In genomic region chr1:228279722-228280105, GRCh38 we compare ENCODE assay signal across 20 cellular contexts.
DNase-seq lines count a peak whose midpoint lies in the region; ATAC-seq and TF ChIP-seq lines count a peak whose summit lies in the region.
"Had no signal": no experiment of that assay in that cellular context is flagged by ENCODE, and none has a peak within 500 bp of the region (broad histone marks: within the 10 kb centered on the region; RNA-seq: fewer than 3 reads in every experiment).

No MANE protein-coding gene starts in this region.

- no peak overlapping the region for H3K9ac ChIP-seq in smooth muscle cell (ENCODE audit: low read depth)
- H3K9ac ChIP-seq: GM23248 had no signal

- intact Hi-C loops in Panc1 (cut with micrococcal nuclease; ENCODE audit: unreplicated experiment) (no loop called here), spleen (cut with DNase I; ENCODE audit: low total_unique reads) (loop anchor here (10.0 kb wide), 1 partner anchor 155 kb away; no protein-coding TSS in a partner anchor)

- TF ChIP-seq POLR2A in spleen (IDR thresholded peaks at IDR 0.05) = no peak

- DNase-seq in activated CD8-positive, alpha-beta memory T cell treated with anti-CD3 and anti-CD28 coated beads, Interleukin-2, amount 50 U/mL, for 48 hours = peak; percentile 48
- no peak for DNase-seq in activated CD8-positive, alpha-beta memory T cell treated with anti-CD3 and anti-CD28 coated beads, Interleukin-2, amount 50 U/mL, for 4 hours
- DNase-seq in Panc1 (ENCODE audit: low read depth, low spot score) (no peak), left lobe of liver (ENCODE audit: low spot score) (peak; percentile 35), spleen (peak; percentile 72), smooth muscle cell (lab: John Stamatoyannopoulos, UW; ENCODE audit: unreplicated experiment) (no peak)
- DNase-seq: Calu3; CD4-positive, alpha-beta memory T cell; GM23248; Kasumi-1; NCI-H1105; NCI-H1694; NCI-H2107; NCI-H226; NCI-H524 treated with DMSO at 0.1 percent for 48 hours; SIG-M5 had no signal

- no peaks in the 10 kb centered on the region for H3K79me2 ChIP-seq in smooth muscle cell (ENCODE audit: low read depth)

- no peak for ATAC-seq in Panc1
- ATAC-seq in left lobe of liver = no peak
- no peak for ATAC-seq in HG02798 (IDR thresholded peaks at IDR 0.05; ENCODE audit: poor library complexity, unreplicated experiment)
- ATAC-seq in GM18909 (IDR thresholded peaks at IDR 0.05; ENCODE audit: poor library complexity, unreplicated experiment) = no peak

- TF ChIP-seq CTCF in Panc1 (IDR thresholded peaks at IDR 0.05) (no peak), spleen (IDR thresholded peaks at IDR 0.05 in 8 of 11, conservative IDR thresholded peaks at IDR 0.05 in 3 of 11) (no peak), smooth muscle cell (IDR thresholded peaks at IDR 0.05; ENCODE audit: borderline replicate concordance, insufficient read depth, poor library complexity, severe bottlenecking) (no peak)

- in situ Hi-C loops in Panc1 (cut with HindIII; ENCODE audit: low pct_unique_long_range_greater_than_20kb, low sequenced_read_pairs) = no loop called here

- no peaks in the 10 kb centered on the region for H4K20me1 ChIP-seq in smooth muscle cell (ENCODE audit: low read depth)

- no peak overlapping the region for H3K4me3 ChIP-seq in Panc1 (ENCODE audit: low read depth in 2 of 2, low read length in 2 of 2)
- H3K4me3 ChIP-seq in spleen = no peak overlapping the region
- H3K4me3 ChIP-seq in smooth muscle cell = no peak overlapping the region
- H3K4me3 ChIP-seq: GM23248 had no signal

- no peaks in the 10 kb centered on the region for H3F3A ChIP-seq in smooth muscle cell (ENCODE audit: low read depth)

- no peaks in the 10 kb centered on the region for H3K27me3 ChIP-seq in Panc1 (ENCODE audit: control insufficient read depth, insufficient read depth, low read length)
- H3K27me3 ChIP-seq in spleen (replicated peaks in 1 of 7) = peaks cover 0 to 4% (median 0%) of the 10 kb centered on the region in 7 donors
- H3K27me3 ChIP-seq in smooth muscle cell (ENCODE audit: low read depth) = no peaks in the 10 kb centered on the region
- H3K27me3 ChIP-seq: BE2C had no signal

- H3K4me1 ChIP-seq in Panc1 (ENCODE audit: control insufficient read depth, insufficient read depth, low read length) (no peaks in the 10 kb centered on the region), spleen (peaks cover 9 to 37% (median 22%) of the 10 kb centered on the region in 6 donors), smooth muscle cell (ENCODE audit: low read depth) (no peaks in the 10 kb centered on the region)
- H3K4me1 ChIP-seq: BE2C had no signal

- POLR2A ChIA-PET in Panc1 (lab: Charles Lee) = no interaction called here

- TSS peak; percentile 67 for BruUV-seq in Panc1 (replicated peaks; lab: Mats Ljungman, UMichigan)

- no peak overlapping the region for H3K27ac ChIP-seq in Panc1 (ENCODE audit: low read length)
- no peak overlapping the region for H3K27ac ChIP-seq in spleen
- no peak overlapping the region for H3K27ac ChIP-seq in smooth muscle cell (ENCODE audit: low read depth)
- H3K27ac ChIP-seq: 22Rv1, GM23248 had no signal

- CTCF ChIA-PET in Panc1 (lab: Charles Lee) = no interaction called here

- 80 to 96% (median 87%) methylated on average over 10 to 12 of the region's 12 CpGs for WGBS in spleen, 5 donors
- 95% methylated on average over 12 of the region's 12 CpGs for WGBS in smooth muscle cell (ENCODE audit: low lambda C conversion rate)

- no peak overlapping the region for H2AFZ ChIP-seq in smooth muscle cell (ENCODE audit: low read depth)
- H2AFZ ChIP-seq: GM23248 had no signal

- H3K9me3 ChIP-seq in Panc1 (ENCODE audit: control insufficient read depth, insufficient read depth, low read depth, low read length) (no peaks in the 10 kb centered on the region), spleen (no peaks in the 10 kb centered on the region), smooth muscle cell (replicated peaks; ENCODE audit: low read depth) (no peaks in the 10 kb centered on the region)
- H3K9me3 ChIP-seq: BE2C had no signal

- H3K36me3 ChIP-seq in Panc1 (ENCODE audit: control insufficient read depth, insufficient read depth, low read length) (no peaks in the 10 kb centered on the region), spleen (peaks cover 0 to 64% (median 28%) of the 10 kb centered on the region in 6 donors), smooth muscle cell (ENCODE audit: low read depth) (no peaks in the 10 kb centered on the region)
- H3K36me3 ChIP-seq: BE2C had no signal

- no peak overlapping the region for H3K4me2 ChIP-seq in smooth muscle cell

Comparison
In these comparisons a context has a peak if more than half of its experiments do, and no peak if none do; other contexts are left out.
1. DNase-seq: peak in activated CD8-positive, alpha-beta memory T cell treated with anti-CD3 and anti-CD28 coated beads, Interleukin-2, amount 50 U/mL, for 48 hours (single experiment), left lobe of liver (single experiment) and spleen (single experiment); none in activated CD8-positive, alpha-beta memory T cell treated with anti-CD3 and anti-CD28 coated beads, Interleukin-2, amount 50 U/mL, for 4 hours (single experiment), Panc1 (single experiment) and smooth muscle cell (single experiment).